Comparison of ENCODE assay signal across 1 cellular context in the genomic region with DNA sequence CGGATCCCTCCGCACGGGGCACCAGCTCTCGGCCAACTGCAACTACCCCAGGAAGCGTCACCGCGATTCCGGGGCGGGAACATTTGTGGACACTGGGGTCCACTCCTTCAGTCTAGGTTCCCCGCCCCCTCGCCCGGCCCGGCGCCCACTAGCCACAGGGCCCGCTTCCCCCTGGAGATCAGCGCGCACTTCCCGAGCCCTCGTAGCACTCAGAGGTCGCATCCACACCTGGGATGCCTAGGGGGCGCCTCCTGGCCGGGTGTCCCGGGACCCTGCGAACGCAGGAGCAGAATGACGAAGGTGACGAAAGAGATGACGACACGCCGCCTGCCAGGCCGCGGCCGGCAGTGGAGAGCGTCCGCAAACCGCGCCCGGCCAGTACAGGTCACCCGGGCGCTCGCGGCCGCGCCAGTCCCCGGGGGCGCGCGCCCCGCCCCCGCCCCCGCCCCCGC.
A peak's percentile ranks its signal among the peaks of the same experiment; 100 is the strongest.
TF ChIP-seq lines count a peak whose summit lies in the region.

No MANE protein-coding gene starts in this region.

TF ChIP-seq in HepG2, 621 proteins besides CTCF, POLR2A, EP300 and RAD21 (continued from another document and continues in another):
- TF ChIP-seq, protein P1, sequence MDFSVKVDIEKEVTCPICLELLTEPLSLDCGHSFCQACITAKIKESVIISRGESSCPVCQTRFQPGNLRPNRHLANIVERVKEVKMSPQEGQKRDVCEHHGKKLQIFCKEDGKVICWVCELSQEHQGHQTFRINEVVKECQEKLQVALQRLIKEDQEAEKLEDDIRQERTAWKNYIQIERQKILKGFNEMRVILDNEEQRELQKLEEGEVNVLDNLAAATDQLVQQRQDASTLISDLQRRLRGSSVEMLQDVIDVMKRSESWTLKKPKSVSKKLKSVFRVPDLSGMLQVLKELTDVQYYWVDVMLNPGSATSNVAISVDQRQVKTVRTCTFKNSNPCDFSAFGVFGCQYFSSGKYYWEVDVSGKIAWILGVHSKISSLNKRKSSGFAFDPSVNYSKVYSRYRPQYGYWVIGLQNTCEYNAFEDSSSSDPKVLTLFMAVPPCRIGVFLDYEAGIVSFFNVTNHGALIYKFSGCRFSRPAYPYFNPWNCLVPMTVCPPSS (IDR thresholded peaks at IDR 0.05), result no peak
- TF ChIP-seq PTBP1 (IDR thresholded peaks at IDR 0.05; ENCODE audit: low read depth, low read length, poor library complexity, severe bottlenecking), result peak; percentile 87
- TF ChIP-seq ZNF891 (CRISPR knock-in tag; IDR thresholded peaks at IDR 0.05), result peak; percentile 82; the same call in 1 of the 2 replicates
- no peak for TF ChIP-seq HNRNPUL1 (IDR thresholded peaks at IDR 0.05; ENCODE audit: low read depth, low read length)
- 0 out of 2 replicates have a peak, but pooled peaks have one; percentile 23 for TF ChIP-seq ZNF20 (CRISPR knock-in tag; IDR thresholded peaks at IDR 0.05)
- TF ChIP-seq YEATS2 (CRISPR knock-in tag; IDR thresholded peaks at IDR 0.05; ENCODE audit: borderline replicate concordance), result peak; percentile 62
- TF ChIP-seq, protein P2, sequence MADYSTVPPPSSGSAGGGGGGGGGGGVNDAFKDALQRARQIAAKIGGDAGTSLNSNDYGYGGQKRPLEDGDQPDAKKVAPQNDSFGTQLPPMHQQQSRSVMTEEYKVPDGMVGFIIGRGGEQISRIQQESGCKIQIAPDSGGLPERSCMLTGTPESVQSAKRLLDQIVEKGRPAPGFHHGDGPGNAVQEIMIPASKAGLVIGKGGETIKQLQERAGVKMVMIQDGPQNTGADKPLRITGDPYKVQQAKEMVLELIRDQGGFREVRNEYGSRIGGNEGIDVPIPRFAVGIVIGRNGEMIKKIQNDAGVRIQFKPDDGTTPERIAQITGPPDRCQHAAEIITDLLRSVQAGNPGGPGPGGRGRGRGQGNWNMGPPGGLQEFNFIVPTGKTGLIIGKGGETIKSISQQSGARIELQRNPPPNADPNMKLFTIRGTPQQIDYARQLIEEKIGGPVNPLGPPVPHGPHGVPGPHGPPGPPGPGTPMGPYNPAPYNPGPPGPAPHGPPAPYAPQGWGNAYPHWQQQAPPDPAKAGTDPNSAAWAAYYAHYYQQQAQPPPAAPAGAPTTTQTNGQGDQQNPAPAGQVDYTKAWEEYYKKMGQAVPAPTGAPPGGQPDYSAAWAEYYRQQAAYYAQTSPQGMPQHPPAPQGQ (CRISPR knock-in tag; IDR thresholded peaks at IDR 0.05; ENCODE audit: borderline replicate concordance), result no peak
- TF ChIP-seq, protein P3, sequence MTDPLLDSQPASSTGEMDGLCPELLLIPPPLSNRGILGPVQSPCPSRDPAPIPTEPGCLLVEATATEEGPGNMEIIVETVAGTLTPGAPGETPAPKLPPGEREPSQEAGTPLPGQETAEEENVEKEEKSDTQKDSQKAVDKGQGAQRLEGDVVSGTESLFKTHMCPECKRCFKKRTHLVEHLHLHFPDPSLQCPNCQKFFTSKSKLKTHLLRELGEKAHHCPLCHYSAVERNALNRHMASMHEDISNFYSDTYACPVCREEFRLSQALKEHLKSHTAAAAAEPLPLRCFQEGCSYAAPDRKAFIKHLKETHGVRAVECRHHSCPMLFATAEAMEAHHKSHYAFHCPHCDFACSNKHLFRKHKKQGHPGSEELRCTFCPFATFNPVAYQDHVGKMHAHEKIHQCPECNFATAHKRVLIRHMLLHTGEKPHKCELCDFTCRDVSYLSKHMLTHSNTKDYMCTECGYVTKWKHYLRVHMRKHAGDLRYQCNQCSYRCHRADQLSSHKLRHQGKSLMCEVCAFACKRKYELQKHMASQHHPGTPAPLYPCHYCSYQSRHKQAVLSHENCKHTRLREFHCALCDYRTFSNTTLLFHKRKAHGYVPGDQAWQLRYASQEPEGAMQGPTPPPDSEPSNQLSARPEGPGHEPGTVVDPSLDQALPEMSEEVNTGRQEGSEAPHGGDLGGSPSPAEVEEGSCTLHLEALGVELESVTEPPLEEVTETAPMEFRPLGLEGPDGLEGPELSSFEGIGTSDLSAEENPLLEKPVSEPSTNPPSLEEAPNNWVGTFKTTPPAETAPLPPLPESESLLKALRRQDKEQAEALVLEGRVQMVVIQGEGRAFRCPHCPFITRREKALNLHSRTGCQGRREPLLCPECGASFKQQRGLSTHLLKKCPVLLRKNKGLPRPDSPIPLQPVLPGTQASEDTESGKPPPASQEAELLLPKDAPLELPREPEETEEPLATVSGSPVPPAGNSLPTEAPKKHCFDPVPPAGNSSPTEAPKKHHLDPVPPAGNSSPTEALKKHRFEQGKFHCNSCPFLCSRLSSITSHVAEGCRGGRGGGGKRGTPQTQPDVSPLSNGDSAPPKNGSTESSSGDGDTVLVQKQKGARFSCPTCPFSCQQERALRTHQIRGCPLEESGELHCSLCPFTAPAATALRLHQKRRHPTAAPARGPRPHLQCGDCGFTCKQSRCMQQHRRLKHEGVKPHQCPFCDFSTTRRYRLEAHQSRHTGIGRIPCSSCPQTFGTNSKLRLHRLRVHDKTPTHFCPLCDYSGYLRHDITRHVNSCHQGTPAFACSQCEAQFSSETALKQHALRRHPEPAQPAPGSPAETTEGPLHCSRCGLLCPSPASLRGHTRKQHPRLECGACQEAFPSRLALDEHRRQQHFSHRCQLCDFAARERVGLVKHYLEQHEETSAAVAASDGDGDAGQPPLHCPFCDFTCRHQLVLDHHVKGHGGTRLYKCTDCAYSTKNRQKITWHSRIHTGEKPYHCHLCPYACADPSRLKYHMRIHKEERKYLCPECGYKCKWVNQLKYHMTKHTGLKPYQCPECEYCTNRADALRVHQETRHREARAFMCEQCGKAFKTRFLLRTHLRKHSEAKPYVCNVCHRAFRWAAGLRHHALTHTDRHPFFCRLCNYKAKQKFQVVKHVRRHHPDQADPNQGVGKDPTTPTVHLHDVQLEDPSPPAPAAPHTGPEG (CRISPR knock-in tag; IDR thresholded peaks at IDR 0.05), result no peak
- TF ChIP-seq HMG20B (CRISPR knock-in tag; conservative IDR thresholded peaks at IDR 0.05), result peak; percentile 67; the same call in 1 of the 2 replicates
- TF ChIP-seq SNAI1 (CRISPR knock-in tag; IDR thresholded peaks at IDR 0.05; ENCODE audit: borderline replicate concordance), result no peak
- TF ChIP-seq ZNF138 (CRISPR knock-in tag; IDR thresholded peaks at IDR 0.05; ENCODE audit: low read depth), result 0 out of 2 replicates have a peak, but pooled peaks have one; percentile 9
- TF ChIP-seq, protein P4, sequence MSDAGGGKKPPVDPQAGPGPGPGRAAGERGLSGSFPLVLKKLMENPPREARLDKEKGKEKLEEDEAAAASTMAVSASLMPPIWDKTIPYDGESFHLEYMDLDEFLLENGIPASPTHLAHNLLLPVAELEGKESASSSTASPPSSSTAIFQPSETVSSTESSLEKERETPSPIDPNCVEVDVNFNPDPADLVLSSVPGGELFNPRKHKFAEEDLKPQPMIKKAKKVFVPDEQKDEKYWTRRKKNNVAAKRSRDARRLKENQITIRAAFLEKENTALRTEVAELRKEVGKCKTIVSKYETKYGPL (CRISPR knock-in tag; IDR thresholded peaks at IDR 0.05), result no peak; the same call in 1 of the 2 replicates
- TF ChIP-seq, protein P5, sequence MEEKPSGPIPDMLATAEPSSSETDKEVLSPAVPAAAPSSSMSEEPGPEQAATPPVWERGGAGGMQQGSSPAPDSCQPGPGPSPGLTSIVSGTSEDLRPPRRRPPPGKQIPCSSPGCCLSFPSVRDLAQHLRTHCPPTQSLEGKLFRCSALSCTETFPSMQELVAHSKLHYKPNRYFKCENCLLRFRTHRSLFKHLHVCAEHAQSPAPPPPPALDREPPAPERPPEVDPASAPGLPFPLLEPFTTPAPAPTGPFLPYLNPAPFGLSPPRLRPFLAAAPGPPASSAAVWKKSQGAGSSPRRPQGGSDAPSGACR (CRISPR knock-in tag; IDR thresholded peaks at IDR 0.05), result peak; percentile 86; the same call in 1 of the 2 replicates
- TF ChIP-seq, protein P6, sequence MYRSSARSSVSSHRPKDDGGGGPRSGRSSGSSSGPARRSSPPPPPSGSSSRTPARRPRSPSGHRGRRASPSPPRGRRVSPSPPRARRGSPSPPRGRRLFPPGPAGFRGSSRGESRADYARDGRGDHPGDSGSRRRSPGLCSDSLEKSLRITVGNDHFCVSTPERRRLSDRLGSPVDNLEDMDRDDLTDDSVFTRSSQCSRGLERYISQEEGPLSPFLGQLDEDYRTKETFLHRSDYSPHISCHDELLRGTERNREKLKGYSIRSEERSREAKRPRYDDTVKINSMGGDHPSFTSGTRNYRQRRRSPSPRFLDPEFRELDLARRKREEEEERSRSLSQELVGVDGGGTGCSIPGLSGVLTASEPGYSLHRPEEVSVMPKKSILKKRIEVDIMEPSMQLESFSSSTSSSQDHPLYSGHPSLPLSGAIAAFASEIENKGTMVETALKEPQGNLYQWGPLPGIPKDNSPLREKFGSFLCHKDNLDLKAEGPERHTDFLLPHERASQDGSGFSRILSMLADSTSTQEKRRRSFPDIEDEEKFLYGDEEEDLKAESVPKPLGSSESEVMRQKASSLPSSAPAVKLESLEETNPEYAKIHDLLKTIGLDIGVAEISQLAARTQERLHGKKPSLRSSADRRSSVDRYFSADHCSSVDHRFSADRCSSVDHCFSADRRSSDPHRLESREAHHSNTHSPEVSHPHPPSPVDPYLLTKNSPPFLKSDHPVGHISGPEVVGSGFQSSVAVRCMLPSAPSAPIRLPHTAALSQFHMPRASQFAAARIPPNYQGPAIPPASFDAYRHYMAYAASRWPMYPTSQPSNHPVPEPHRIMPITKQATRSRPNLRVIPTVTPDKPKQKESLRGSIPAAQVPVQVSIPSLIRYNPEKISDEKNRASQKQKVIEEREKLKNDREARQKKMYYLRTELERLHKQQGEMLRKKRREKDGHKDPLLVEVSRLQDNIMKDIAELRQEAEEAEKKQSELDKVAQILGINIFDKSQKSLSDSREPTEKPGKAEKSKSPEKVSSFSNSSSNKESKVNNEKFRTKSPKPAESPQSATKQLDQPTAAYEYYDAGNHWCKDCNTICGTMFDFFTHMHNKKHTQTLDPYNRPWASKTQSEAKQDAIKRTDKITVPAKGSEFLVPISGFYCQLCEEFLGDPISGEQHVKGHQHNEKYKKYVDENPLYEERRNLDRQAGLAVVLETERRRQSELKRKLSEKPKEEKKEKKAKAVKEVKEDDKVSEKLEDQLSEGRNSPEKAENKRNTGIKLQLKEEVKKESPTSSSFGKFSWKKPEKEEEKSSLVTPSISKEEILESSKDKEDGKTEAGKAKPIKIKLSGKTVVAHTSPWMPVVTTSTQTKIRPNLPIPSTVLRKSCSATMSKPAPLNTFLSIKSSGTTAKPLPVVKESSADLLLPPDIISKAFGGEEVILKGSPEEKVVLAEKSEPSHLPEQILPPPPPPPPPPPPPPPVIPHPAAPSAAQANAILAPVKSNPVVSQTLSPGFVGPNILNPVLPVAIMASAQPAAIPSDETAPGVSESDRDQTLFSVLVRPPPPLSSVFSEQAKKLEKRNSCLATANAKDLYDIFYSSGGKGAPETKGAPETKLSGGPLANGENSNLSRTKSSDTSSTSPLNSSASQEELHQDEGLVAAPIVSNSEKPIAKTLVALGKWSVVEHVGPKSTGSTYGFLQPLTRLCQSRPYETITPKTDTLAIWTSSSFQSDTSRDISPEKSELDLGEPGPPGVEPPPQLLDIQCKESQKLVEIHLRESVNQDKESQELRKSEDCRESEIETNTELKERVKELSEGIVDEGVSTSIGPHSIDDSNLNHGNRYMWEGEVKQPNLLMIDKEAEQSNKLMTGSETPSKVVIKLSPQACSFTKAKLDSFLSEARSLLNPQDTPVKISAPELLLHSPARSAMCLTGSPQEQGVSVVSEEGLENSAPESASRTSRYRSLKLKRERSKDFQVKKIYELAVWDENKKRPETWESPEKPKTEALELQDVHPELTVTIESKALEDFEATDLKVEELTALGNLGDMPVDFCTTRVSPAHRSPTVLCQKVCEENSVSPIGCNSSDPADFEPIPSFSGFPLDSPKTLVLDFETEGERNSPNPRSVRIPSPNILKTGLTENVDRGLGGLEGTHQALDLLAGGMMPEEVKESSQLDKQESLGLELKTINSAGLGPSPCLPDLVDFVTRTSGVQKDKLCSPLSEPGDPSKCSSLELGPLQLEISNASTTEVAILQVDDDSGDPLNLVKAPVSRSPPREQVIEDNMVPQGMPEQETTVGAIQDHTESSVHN (CRISPR knock-in tag; IDR thresholded peaks at IDR 0.05), result no peak; the same call in 1 of the 2 replicates
- TF ChIP-seq AKAP8 (CRISPR knock-in tag; IDR thresholded peaks at IDR 0.05), result no peak
- TF ChIP-seq HMG20A (CRISPR knock-in tag; IDR thresholded peaks at IDR 0.05; ENCODE audit: borderline replicate concordance), result no peak
- TF ChIP-seq POLR2G (IDR thresholded peaks at IDR 0.05; ENCODE audit: low read depth, low read length), result peak; percentile 74
- TF ChIP-seq FOXM1 (CRISPR knock-in tag; IDR thresholded peaks at IDR 0.05), result no peak
- no peak for TF ChIP-seq MAFF (IDR thresholded peaks at IDR 0.05; ENCODE audit: low read depth, low read length)
- TF ChIP-seq, protein P7, sequence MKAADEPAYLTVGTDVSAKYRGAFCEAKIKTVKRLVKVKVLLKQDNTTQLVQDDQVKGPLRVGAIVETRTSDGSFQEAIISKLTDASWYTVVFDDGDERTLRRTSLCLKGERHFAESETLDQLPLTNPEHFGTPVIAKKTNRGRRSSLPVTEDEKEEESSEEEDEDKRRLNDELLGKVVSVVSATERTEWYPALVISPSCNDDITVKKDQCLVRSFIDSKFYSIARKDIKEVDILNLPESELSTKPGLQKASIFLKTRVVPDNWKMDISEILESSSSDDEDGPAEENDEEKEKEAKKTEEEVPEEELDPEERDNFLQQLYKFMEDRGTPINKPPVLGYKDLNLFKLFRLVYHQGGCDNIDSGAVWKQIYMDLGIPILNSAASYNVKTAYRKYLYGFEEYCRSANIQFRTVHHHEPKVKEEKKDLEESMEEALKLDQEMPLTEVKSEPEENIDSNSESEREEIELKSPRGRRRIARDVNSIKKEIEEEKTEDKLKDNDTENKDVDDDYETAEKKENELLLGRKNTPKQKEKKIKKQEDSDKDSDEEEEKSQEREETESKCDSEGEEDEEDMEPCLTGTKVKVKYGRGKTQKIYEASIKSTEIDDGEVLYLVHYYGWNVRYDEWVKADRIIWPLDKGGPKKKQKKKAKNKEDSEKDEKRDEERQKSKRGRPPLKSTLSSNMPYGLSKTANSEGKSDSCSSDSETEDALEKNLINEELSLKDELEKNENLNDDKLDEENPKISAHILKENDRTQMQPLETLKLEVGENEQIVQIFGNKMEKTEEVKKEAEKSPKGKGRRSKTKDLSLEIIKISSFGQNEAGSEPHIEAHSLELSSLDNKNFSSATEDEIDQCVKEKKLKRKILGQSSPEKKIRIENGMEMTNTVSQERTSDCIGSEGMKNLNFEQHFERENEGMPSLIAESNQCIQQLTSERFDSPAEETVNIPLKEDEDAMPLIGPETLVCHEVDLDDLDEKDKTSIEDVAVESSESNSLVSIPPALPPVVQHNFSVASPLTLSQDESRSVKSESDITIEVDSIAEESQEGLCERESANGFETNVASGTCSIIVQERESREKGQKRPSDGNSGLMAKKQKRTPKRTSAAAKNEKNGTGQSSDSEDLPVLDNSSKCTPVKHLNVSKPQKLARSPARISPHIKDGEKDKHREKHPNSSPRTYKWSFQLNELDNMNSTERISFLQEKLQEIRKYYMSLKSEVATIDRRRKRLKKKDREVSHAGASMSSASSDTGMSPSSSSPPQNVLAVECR (CRISPR knock-in tag; IDR thresholded peaks at IDR 0.05; ENCODE audit: borderline replicate concordance), result peak; percentile 82
- no peak for TF ChIP-seq ZNF724P (CRISPR knock-in tag; IDR thresholded peaks at IDR 0.05; ENCODE audit: borderline replicate concordance)
- no peak for TF ChIP-seq ZNF143 (CRISPR knock-in tag; IDR thresholded peaks at IDR 0.05)
- TF ChIP-seq ZNF775 (CRISPR knock-in tag; IDR thresholded peaks at IDR 0.05; ENCODE audit: borderline replicate concordance), result no peak
- TF ChIP-seq, protein P8, sequence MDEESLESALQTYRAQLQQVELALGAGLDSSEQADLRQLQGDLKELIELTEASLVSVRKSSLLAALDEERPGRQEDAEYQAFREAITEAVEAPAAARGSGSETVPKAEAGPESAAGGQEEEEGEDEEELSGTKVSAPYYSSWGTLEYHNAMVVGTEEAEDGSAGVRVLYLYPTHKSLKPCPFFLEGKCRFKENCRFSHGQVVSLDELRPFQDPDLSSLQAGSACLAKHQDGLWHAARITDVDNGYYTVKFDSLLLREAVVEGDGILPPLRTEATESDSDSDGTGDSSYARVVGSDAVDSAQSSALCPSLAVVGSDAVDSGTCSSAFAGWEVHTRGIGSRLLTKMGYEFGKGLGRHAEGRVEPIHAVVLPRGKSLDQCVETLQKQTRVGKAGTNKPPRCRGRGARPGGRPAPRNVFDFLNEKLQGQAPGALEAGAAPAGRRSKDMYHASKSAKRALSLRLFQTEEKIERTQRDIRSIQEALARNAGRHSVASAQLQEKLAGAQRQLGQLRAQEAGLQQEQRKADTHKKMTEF (CRISPR knock-in tag; IDR thresholded peaks at IDR 0.05), result peak; percentile 80
